ENCODE assay signal across 14 cellular contexts in genomic region chr12:75945581-75945980, GRCh38.
DNase-seq lines count a peak whose midpoint lies in the region; ATAC-seq lines count a peak whose summit lies in the region.
"Had no signal": no experiment of that assay in that cellular context is flagged by ENCODE, and none has a peak within 500 bp of the region (broad histone marks: within the 10 kb centered on the region; RNA-seq: fewer than 3 reads in every experiment).

No MANE protein-coding gene starts in this region.

- POLR2A ChIA-PET in activated CD4-positive, alpha-beta memory T cell treated with anti-CD3 and anti-CD28 coated beads for 36 hours (lab: Charles Lee), result interaction anchor here (1.1 to 3.1 kb wide), 5 partner anchors 9 to 86 kb away, joined by 3 to 21 read pairs (median 16); partner anchors contain the start of gene PHLDA1

- H3K36me3 Mint-ChIP-seq in stimulated activated naive CD8-positive, alpha-beta T cell treated with anti-CD3 and anti-CD28 coated beads, Interleukin-15, Interleukin-2, amounts not matched to agents 100 ng/mL and 50 ng/mL, for 24 hours (ENCODE audit: low read depth), result no peaks in the 10 kb centered on the region
- H3K36me3 Mint-ChIP-seq in activated CD4-positive, alpha-beta memory T cell treated with anti-CD3 and anti-CD28 coated beads for 36 hours, result no peaks in the 10 kb centered on the region

- 95 to 97% methylated on average over 4 of the region's 4 CpGs for WGBS in esophagus, 2 donors

- H3K4me1 ChIP-seq in esophagus (ENCODE audit: control insufficient read depth in 2 of 2, insufficient read depth in 2 of 2, low read length in 1 of 2), result peaks cover 0 to 2% of the 10 kb centered on the region in 2 donors

- intact Hi-C loops in activated CD4-positive, alpha-beta memory T cell treated with anti-CD3 and anti-CD28 coated beads for 36 hours (cut with micrococcal nuclease), result loop anchor here (2.0 kb wide), 1 partner anchor 305 kb away; no protein-coding TSS in a partner anchor

- peaks cover 39% of the 10 kb centered on the region for H3K4me1 Mint-ChIP-seq in stimulated activated naive CD8-positive, alpha-beta T cell treated with anti-CD3 and anti-CD28 coated beads, Interleukin-15, Interleukin-2, amounts not matched to agents 100 ng/mL and 50 ng/mL, for 24 hours (ENCODE audit: low read depth)
- H3K4me1 Mint-ChIP-seq in activated CD4-positive, alpha-beta memory T cell treated with anti-CD3 and anti-CD28 coated beads for 36 hours (ENCODE audit: low read depth), result peaks cover 29% of the 10 kb centered on the region
- H3K4me1 Mint-ChIP-seq: nephron progenitor cell had no signal

- H3K27me3 ChIP-seq in esophagus (ENCODE audit: control insufficient read depth in 1 of 2, insufficient read depth in 2 of 2, low read length in 2 of 2), result no peaks in the 10 kb centered on the region
- H3K27me3 ChIP-seq in MG63, result no peaks in the 10 kb centered on the region

- CTCF ChIA-PET in activated CD4-positive, alpha-beta memory T cell treated with anti-CD3 and anti-CD28 coated beads for 36 hours (lab: Charles Lee), result interaction anchor here (1.0 to 2.5 kb wide), 3 partner anchors 11 to 128 kb away, joined by 3 to 11 read pairs (median 3); partner anchors contain the start of gene PHLDA1

- DNase-seq in stimulated activated naive CD8-positive, alpha-beta T cell treated with anti-CD3 and anti-CD28 coated beads, Interleukin-15, Interleukin-2, amounts not matched to agents 100 U/mL and 50 U/mL, for 24 hours, result no peak
- DNase-seq in activated CD4-positive, alpha-beta memory T cell treated with anti-CD3 and anti-CD28 coated beads for 36 hours, result no peak
- DNase-seq in NCI-H69 (lab: John Stamatoyannopoulos, UW), result no peak
- no peak for DNase-seq in MG63
- DNase-seq: AML-193, foreskin melanocyte, NCI-H146, NCI-H345, nephron progenitor cell had no signal

- H3K27me3 Mint-ChIP-seq in stimulated activated naive CD8-positive, alpha-beta T cell treated with anti-CD3 and anti-CD28 coated beads, Interleukin-15, Interleukin-2, amounts not matched to agents 100 ng/mL and 50 ng/mL, for 24 hours, result no peaks in the 10 kb centered on the region
- H3K27me3 Mint-ChIP-seq in activated CD4-positive, alpha-beta memory T cell treated with anti-CD3 and anti-CD28 coated beads for 36 hours, result no peaks in the 10 kb centered on the region

- H3K9me3 ChIP-seq in esophagus (ENCODE audit: control insufficient read depth in 2 of 2, insufficient read depth in 1 of 2, low read depth in 1 of 2, low read length in 1 of 2) (no peaks in the 10 kb centered on the region), MG63 (peaks cover 4% of the 10 kb centered on the region; the same call in 1 of the 2 replicates)

- H3K9me3 Mint-ChIP-seq in stimulated activated naive CD8-positive, alpha-beta T cell treated with anti-CD3 and anti-CD28 coated beads, Interleukin-15, Interleukin-2, amounts not matched to agents 100 ng/mL and 50 ng/mL, for 24 hours, result no peaks in the 10 kb centered on the region
- H3K9me3 Mint-ChIP-seq in activated CD4-positive, alpha-beta memory T cell treated with anti-CD3 and anti-CD28 coated beads for 36 hours, result no peaks in the 10 kb centered on the region

- no peak for ATAC-seq in stimulated activated naive CD8-positive, alpha-beta T cell treated with anti-CD3 and anti-CD28 coated beads, Interleukin-15, Interleukin-2, amounts not matched to agents 100 U/mL and 50 U/mL, for 24 hours
- ATAC-seq in GM21723 (IDR thresholded peaks at IDR 0.05; ENCODE audit: unreplicated experiment), result no peak
- no peak for ATAC-seq in GM18868 (IDR thresholded peaks at IDR 0.05; ENCODE audit: unreplicated experiment)

- H3K27ac ChIP-seq in esophagus (ENCODE audit: low read depth in 2 of 2, low read length in 1 of 2), result peak overlapping the region; percentile 79 to 80

- H3K36me3 ChIP-seq in esophagus (ENCODE audit: control insufficient read depth in 2 of 2, insufficient read depth in 2 of 2, low read length in 1 of 2), result no peaks in the 10 kb centered on the region
- no peaks in the 10 kb centered on the region for H3K36me3 ChIP-seq in MG63

- H3K27ac Mint-ChIP-seq in stimulated activated naive CD8-positive, alpha-beta T cell treated with anti-CD3 and anti-CD28 coated beads, Interleukin-15, Interleukin-2, amounts not matched to agents 100 ng/mL and 50 ng/mL, for 24 hours, result peak overlapping the region; percentile 99
- peak overlapping the region; percentile 95 for H3K27ac Mint-ChIP-seq in activated CD4-positive, alpha-beta memory T cell treated with anti-CD3 and anti-CD28 coated beads for 36 hours
- H3K27ac Mint-ChIP-seq: nephron progenitor cell had no signal

- H3K4me3 ChIP-seq in esophagus (ENCODE audit: low read depth in 1 of 2, low read length in 2 of 2), result no peak overlapping the region
- no peak overlapping the region for H3K4me3 ChIP-seq in MG63
- H3K4me3 ChIP-seq: lung had no signal

- peak overlapping the region; percentile 62 for H3K4me3 Mint-ChIP-seq in stimulated activated naive CD8-positive, alpha-beta T cell treated with anti-CD3 and anti-CD28 coated beads, Interleukin-15, Interleukin-2, amounts not matched to agents 100 ng/mL and 50 ng/mL, for 24 hours
- H3K4me3 Mint-ChIP-seq in activated CD4-positive, alpha-beta memory T cell treated with anti-CD3 and anti-CD28 coated beads for 36 hours, result no peak overlapping the region
- H3K4me3 Mint-ChIP-seq: nephron progenitor cell had no signal
